In the genomic region with DNA sequence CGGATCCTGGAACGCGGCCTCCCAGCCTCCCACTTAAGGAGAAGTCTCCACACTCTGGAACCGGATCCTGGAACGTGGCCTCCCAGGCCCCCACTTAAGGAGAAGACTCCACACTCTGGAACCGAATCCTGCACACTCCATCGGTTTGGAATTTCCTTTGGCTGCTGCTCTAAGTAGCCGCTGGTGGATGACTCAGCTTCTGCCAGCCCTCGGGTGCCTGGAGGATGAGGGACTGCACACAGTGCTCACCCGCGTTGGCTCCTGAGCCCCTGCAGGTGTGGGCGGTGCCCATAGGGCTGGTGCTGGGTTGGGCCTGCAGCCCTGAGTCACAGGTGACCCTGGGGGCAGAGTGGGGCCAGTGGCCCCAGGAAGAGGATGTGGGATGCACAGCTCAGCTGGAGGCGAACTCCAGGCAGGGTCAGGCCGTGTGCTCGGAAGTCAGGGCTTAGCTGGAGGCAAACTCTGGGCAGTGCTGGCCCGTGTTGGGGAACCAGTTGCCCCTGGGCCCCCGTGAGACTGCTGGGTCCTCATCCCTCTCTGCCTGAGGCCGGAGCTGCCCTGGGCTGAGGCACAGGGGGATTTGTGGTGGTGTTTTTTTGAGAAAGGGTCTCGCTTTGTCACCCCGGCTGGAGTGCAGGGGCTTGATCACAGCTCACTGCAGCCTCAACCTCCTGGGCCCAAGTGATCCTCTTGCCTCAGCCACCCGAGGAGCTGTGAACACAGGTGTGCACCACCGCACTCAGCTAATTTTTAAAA, we compare ENCODE assay signal across 10 cellular contexts. TPM values are rescaled to one million over a fixed set of nuclear protein-coding genes. Genes with fewer than 3 reads are reported as not detected.
DNase-seq lines count a peak whose midpoint lies in the region; ATAC-seq, FAIRE-seq and TF ChIP-seq lines count a peak whose summit lies in the region.
"Had no signal": no experiment of that assay in that cellular context is flagged by ENCODE, and none has a peak within 500 bp of the region (broad histone marks: within the 10 kb centered on the region; RNA-seq: fewer than 3 reads in every experiment).

No MANE protein-coding gene starts in this region.

- TSS peak; percentile 38 for BruUV-seq in Calu3 (replicated peaks; lab: Mats Ljungman, UMichigan)

- H3K27ac Mint-ChIP-seq in Calu3 (ENCODE audit: unreplicated experiment) (peak overlapping the region; percentile 97), natural killer cell (no peak overlapping the region)

- in situ Hi-C loops in HAP-1 (cut with MboI; ENCODE audit: low sequenced_read_pairs) = no loop called here

- FAIRE-seq in pancreas (lab: Jason Lieb, UNC) = no peak

- H3K36me3 ChIP-seq in pancreas = no peaks in the 10 kb centered on the region
- no peaks in the 10 kb centered on the region; the same call in 1 of the 2 replicates for H3K36me3 ChIP-seq in HAP-1 (replicated peaks)

- no peaks in the 10 kb centered on the region for H3K9me3 Mint-ChIP-seq in Calu3 (ENCODE audit: low read depth, unreplicated experiment)
- no peaks in the 10 kb centered on the region for H3K9me3 Mint-ChIP-seq in natural killer cell

- H3K27me3 ChIP-seq in pancreas (no peaks in the 10 kb centered on the region), HAP-1 (ENCODE audit: low read depth) (no peaks in the 10 kb centered on the region)

- peaks cover 0 to 2% (median 0%) of the 10 kb centered on the region in 3 donors for H3K4me1 ChIP-seq in pancreas
- no peaks in the 10 kb centered on the region for H3K4me1 ChIP-seq in HAP-1

- H3K9me3 ChIP-seq in pancreas (no peaks in the 10 kb centered on the region), HAP-1 (no peaks in the 10 kb centered on the region)

- WGBS in pancreas, 2 donors = 86 to 87% methylated on average over 22 of the region's 22 CpGs

- H3K4me3 Mint-ChIP-seq in Calu3 (ENCODE audit: low read depth, unreplicated experiment) (peak overlapping the region; percentile 64), natural killer cell (no peak overlapping the region)

- intact Hi-C loops in Calu3 (cut with micrococcal nuclease; ENCODE audit: unreplicated experiment) (no loop called here), pancreas (cut with DNase I) (no loop called here), natural killer cell (cut with micrococcal nuclease) (no loop called here)

- TF ChIP-seq CTCF in Calu3 (IDR thresholded peaks at IDR 0.05; ENCODE audit: unreplicated experiment) (no peak), fibroblast of mammary gland (conservative IDR thresholded peaks at IDR 0.05; ENCODE audit: control insufficient read depth, insufficient read depth, low read depth, low read length) (no peak), pancreas (IDR thresholded peaks at IDR 0.05) (no peak), natural killer cell (IDR thresholded peaks at IDR 0.05) (no peak)

- H3K36me3 Mint-ChIP-seq in Calu3 (ENCODE audit: insufficient read depth, unreplicated experiment) = peaks cover 87% of the 10 kb centered on the region
- no peaks in the 10 kb centered on the region for H3K36me3 Mint-ChIP-seq in natural killer cell

- DNase-seq in Calu3 = peak; percentile 99
- peak; percentile 100 for DNase-seq in RPMI7951 (ENCODE audit: low read depth)
- peak; percentile 99 for DNase-seq in fibroblast of mammary gland (ENCODE audit: low read depth)
- peak in 1 of 6 donors; percentile 25 for DNase-seq in pancreas
- no peak for DNase-seq in natural killer cell
- DNase-seq in HAP-1 (ENCODE audit: low spot score in 2 of 2) = no peak
- no peak for DNase-seq in retina

- H3K27ac ChIP-seq in pancreas = peak overlapping the region in 1 of 4 donors; percentile 17
- H3K27ac ChIP-seq: VCaP had no signal

- H3K4me1 Mint-ChIP-seq in Calu3 (ENCODE audit: low read depth, unreplicated experiment) = peaks cover 51% of the 10 kb centered on the region
- H3K4me1 Mint-ChIP-seq in natural killer cell = no peaks in the 10 kb centered on the region

- H3K27me3 Mint-ChIP-seq in Calu3 (ENCODE audit: unreplicated experiment) (no peaks in the 10 kb centered on the region), natural killer cell (ENCODE audit: low read depth in 2 of 2) (no peaks in the 10 kb centered on the region)

- CTCF ChIA-PET in Calu3 (lab: Charles Lee) = interaction anchor here (0.6 to 3.1 kb wide), 13 partner anchors 9 to 301 kb away, joined by 3 to 25 read pairs (median 5); partner anchors contain the start of genes PRPF6, PTK6, RTEL1 and TPD52L2

- H3K4me3 ChIP-seq in fibroblast of mammary gland (ENCODE audit: control insufficient read depth, low read depth, low read length) (no peak overlapping the region), pancreas (no peak overlapping the region), HAP-1 (no peak overlapping the region)

- peak in 3 of 4 donors; percentile 39 to 50 (median 40) for ATAC-seq in pancreas
- ATAC-seq in HG03432 (IDR thresholded peaks at IDR 0.05; ENCODE audit: unreplicated experiment) = no peak
- ATAC-seq in natural killer cell = no peak

RNA-seq across cellular contexts. Expression of gene TNFRSF6B, which starts 13.9 kb away (rescaled TPM):
- total RNA-seq in Calu3 (2022) = not detected in 2 replicates
- total RNA-seq in RPMI7951 (2014; rRNA removed; shearing (Covaris generic)) = 0.36 and 1.1 TPM in 2 replicates
- total RNA-seq in pancreas = 1 to 10 TPM in 4 of 6 donors, under 1 TPM in 2; 0.31 to 2.7 (median 1.7) TPM
- 10 to 100 TPM; 14.0 to 31.0 TPM for polyA plus RNA-seq in pancreas
- not detected for total RNA-seq in natural killer cell
- total RNA-seq: mononuclear cell had no signal

RNA-seq across cellular contexts. Expression of gene RTEL1, which starts 24.4 kb away (rescaled TPM):
- total RNA-seq in Calu3 (2022) (39.1 and 39.8 TPM in 2 replicates), pancreas (10 to 100 TPM; 10.5 to 19.2 (median 13.9) TPM), natural killer cell (10 to 100 TPM; 36.3 to 52.0 (median 40.4) TPM)
- total RNA-seq in RPMI7951 (2014; rRNA removed; shearing (Covaris generic)) = 17.4 and 18.7 TPM in 2 replicates
- polyA plus RNA-seq in pancreas = 10 to 100 TPM; 28.4 to 36.6 TPM

RNA-seq across cellular contexts. Expression of gene ARFRP1, which starts 25.2 kb away (rescaled TPM):
- 74.0 and 85.1 TPM in 2 replicates for total RNA-seq in Calu3 (2022)
- total RNA-seq in RPMI7951 (2014; rRNA removed; shearing (Covaris generic)) = 38.8 and 69.0 TPM in 2 replicates
- 10 to 100 TPM; 13.9 to 27.0 (median 18.9) TPM for total RNA-seq in pancreas
- polyA plus RNA-seq in pancreas = 10 to 100 TPM; 45.1 to 47.7 TPM
- 10 to 100 TPM; 43.9 to 55.8 (median 50.6) TPM for total RNA-seq in natural killer cell

RNA-seq across cellular contexts. Expression of gene ZGPAT, which starts 25.3 kb away (rescaled TPM):
- total RNA-seq in Calu3 (2022) = 47.0 and 48.4 TPM in 2 replicates
- total RNA-seq in RPMI7951 (2014; rRNA removed; shearing (Covaris generic)) = 8.3 and 28.5 TPM in 2 replicates
- 10 to 100 TPM in 4 of 6 donors, 1 to 10 TPM in 2; 9.3 to 15.8 (median 11.1) TPM for total RNA-seq in pancreas
- 10 to 100 TPM; 42.6 to 61.6 TPM for polyA plus RNA-seq in pancreas
- 10 to 100 TPM; 39.3 to 47.7 (median 46.1) TPM for total RNA-seq in natural killer cell

RNA-seq across cellular contexts. Expression of gene STMN3, which starts 29.3 kb away (rescaled TPM):
- total RNA-seq in Calu3 (2022) (2.0 and 2.3 TPM in 2 replicates), pancreas (10 to 100 TPM in 2 of 6 donors, 1 to 10 TPM in 4; 4.4 to 13.1 (median 7.9) TPM), natural killer cell (10 to 100 TPM in 1 of 3 donors, 1 to 10 TPM in 2; 6.7 to 12.9 (median 8.3) TPM)
- 75.3 and 102 TPM in 2 replicates for total RNA-seq in RPMI7951 (2014; rRNA removed; shearing (Covaris generic))
- polyA plus RNA-seq in pancreas = 10 to 100 TPM; 17.4 to 37.8 TPM

Comparison
In these comparisons a context has a peak if more than half of its experiments do, and no peak if none do; other contexts are left out.
1. DNase-seq: peak in Calu3 (single experiment), RPMI7951 (single experiment) and fibroblast of mammary gland (single experiment); none in natural killer cell (single experiment), HAP-1 (0 of 2) and retina (single experiment).
2. ATAC-seq: peak in pancreas (3 of 4); none in HG03432 (single experiment) and natural killer cell (0 of 3).